ENCODE assay signal across 18 cellular contexts in genomic region chr20:23143986-23144695, GRCh38. TPM values are rescaled to one million over a fixed set of nuclear protein-coding genes. Genes with fewer than 3 reads are reported as not detected.
DNase-seq lines count a peak whose midpoint lies in the region; ATAC-seq and TF ChIP-seq lines count a peak whose summit lies in the region.
"Had no signal": no experiment of that assay in that cellular context is flagged by ENCODE, and none has a peak within 500 bp of the region (broad histone marks: within the 10 kb centered on the region; RNA-seq: fewer than 3 reads in every experiment).

No MANE protein-coding gene starts in this region.

- 93 to 94% methylated on average over 8 of the region's 8 CpGs for WGBS in GM23248 (ENCODE audit: low coverage in 1 of 2, low lambda C conversion rate in 2 of 2, missing lambda C conversion rate in 2 of 2), 2 experiments

- H3K36me3 ChIP-seq in BLaER1 treated with 17β-estradiol and CSF1 and Interleukin-3, amounts not matched to agents 10 nM and 100 nM = no peaks in the 10 kb centered on the region
- H3K36me3 ChIP-seq in GM23248 (ENCODE audit: low read depth) = no peaks in the 10 kb centered on the region
- H3K36me3 ChIP-seq: colonic mucosa, heart left ventricle had no signal

- in situ Hi-C loops in GM23248 (cut with MboI) = no loop called here

- no peak overlapping the region for H2AFZ ChIP-seq in GM23248

- no peaks in the 10 kb centered on the region for H4K20me1 ChIP-seq in BLaER1 treated with 17β-estradiol and CSF1 and Interleukin-3, amounts not matched to agents 10 nM and 100 nM
- no peaks in the 10 kb centered on the region for H4K20me1 ChIP-seq in GM23248 (ENCODE audit: insufficient read depth)

- no peak overlapping the region for H3K4me3 Mint-ChIP-seq in osteocyte (ENCODE audit: unreplicated experiment)
- H3K4me3 Mint-ChIP-seq in progenitor cell of endocrine pancreas (ENCODE audit: low read depth) = no peak overlapping the region
- H3K4me3 Mint-ChIP-seq: B cell, memory B cell, nephron progenitor cell had no signal

- no peaks in the 10 kb centered on the region for H3K27me3 ChIP-seq in BLaER1 treated with 17β-estradiol and CSF1 and Interleukin-3, amounts not matched to agents 10 nM and 100 nM
- H3K27me3 ChIP-seq in GM23248 (replicated peaks; ENCODE audit: insufficient read depth) = no peaks in the 10 kb centered on the region
- H3K27me3 ChIP-seq: colonic mucosa, heart left ventricle had no signal

- H3K27ac ChIP-seq in BLaER1 treated with 17β-estradiol and CSF1 and Interleukin-3, amounts not matched to agents 10 nM and 100 nM = peak overlapping the region in 10 of 11 experiments; percentile 20 to 87 (median 81); a peak in 18 of 22 replicates
- H3K27ac ChIP-seq in GM23248 = peak overlapping the region; percentile 97
- peak overlapping the region; percentile 69 to 85 for H3K27ac ChIP-seq in coronary artery

- no peaks in the 10 kb centered on the region for H3K9me2 ChIP-seq in GM23248 (ENCODE audit: insufficient read depth)

- H3K36me3 Mint-ChIP-seq in osteocyte (ENCODE audit: unreplicated experiment) (no peaks in the 10 kb centered on the region), progenitor cell of endocrine pancreas (ENCODE audit: insufficient read depth) (no peaks in the 10 kb centered on the region)
- H3K36me3 Mint-ChIP-seq: memory B cell had no signal

- no peaks in the 10 kb centered on the region for H3K9me3 ChIP-seq in BLaER1 treated with 17β-estradiol and CSF1 and Interleukin-3, amounts not matched to agents 10 nM and 100 nM (replicated peaks in 1 of 11)
- H3K9me3 ChIP-seq in GM23248 (ENCODE audit: low read depth) = no peaks in the 10 kb centered on the region
- H3K9me3 ChIP-seq: colonic mucosa, heart left ventricle had no signal

- H3K9ac ChIP-seq in BLaER1 treated with 17β-estradiol and CSF1 and Interleukin-3, amounts not matched to agents 10 nM and 100 nM = peak overlapping the region in 3 of 11 experiments; percentile 4 to 23 (median 15); a peak in 3 of 22 replicates
- peak overlapping the region; percentile 78; the same call in 1 of the 2 replicates for H3K9ac ChIP-seq in GM23248

- peak overlapping the region in 8 of 11 experiments; percentile 90 to 98 (median 92); a peak in 15 of 22 replicates for H3K4me2 ChIP-seq in BLaER1 treated with 17β-estradiol and CSF1 and Interleukin-3, amounts not matched to agents 10 nM and 100 nM
- H3K4me2 ChIP-seq in GM23248 (ENCODE audit: unreplicated experiment) = peak overlapping the region; percentile 62

- TF ChIP-seq CTCF in coronary artery (IDR thresholded peaks at IDR 0.05) = no peak
- TF ChIP-seq CTCF in osteocyte (IDR thresholded peaks at IDR 0.05) = no peak
- no peak for TF ChIP-seq CTCF in progenitor cell of endocrine pancreas (IDR thresholded peaks at IDR 0.05; ENCODE audit: unreplicated experiment)

- H3K4me1 ChIP-seq in BLaER1 treated with 17β-estradiol and CSF1 and Interleukin-3, amounts not matched to agents 10 nM and 100 nM = peaks cover 26 to 95% (median 95%) of the 10 kb centered on the region in 10 experiments
- peaks cover 69% of the 10 kb centered on the region for H3K4me1 ChIP-seq in GM23248 (ENCODE audit: insufficient read depth)
- H3K4me1 ChIP-seq: colonic mucosa had no signal

- H3K27me3 Mint-ChIP-seq in osteocyte (ENCODE audit: unreplicated experiment) (no peaks in the 10 kb centered on the region), progenitor cell of endocrine pancreas (peaks cover 20% of the 10 kb centered on the region)

- H3K79me2 ChIP-seq in GM23248 (ENCODE audit: insufficient read depth) = no peaks in the 10 kb centered on the region

- ATAC-seq in GM19023 (IDR thresholded peaks at IDR 0.05; ENCODE audit: unreplicated experiment) = no peak
- ATAC-seq: heart left ventricle had no signal

- H3K4me1 Mint-ChIP-seq in osteocyte (ENCODE audit: unreplicated experiment) = peaks cover 68% of the 10 kb centered on the region
- H3K4me1 Mint-ChIP-seq in progenitor cell of endocrine pancreas (ENCODE audit: low read depth) = no peaks in the 10 kb centered on the region
- H3K4me1 Mint-ChIP-seq: memory B cell had no signal

- H3F3A ChIP-seq in GM23248 (ENCODE audit: insufficient read depth) = peaks cover 66% of the 10 kb centered on the region

- DNase-seq in GM23248 (no peak), coronary artery (ENCODE audit: low spot score) (peak; percentile 59), osteocyte (ENCODE audit: extremely low spot score, unreplicated experiment) (no peak), dermis blood vessel endothelial cell (no peak), progenitor cell of endocrine pancreas (ENCODE audit: low spot score, unreplicated experiment) (no peak)
- DNase-seq: activated CD4-positive, CD25-positive, alpha-beta regulatory T cell treated with anti-CD3 and anti-CD28 coated beads, Interleukin-2, amount 50 U/mL, for 72 hours; activated gamma-delta T cell; colonic mucosa; KG1; NCI-H1105; NCI-H2171; nephron progenitor cell; stimulated activated CD4-positive, alpha-beta T cell treated with anti-CD3 and anti-CD28 coated beads, Interleukin-2, amount 100 ng/mL, for 48 hours had no signal

- H3K9me3 Mint-ChIP-seq in osteocyte (ENCODE audit: unreplicated experiment) (no peaks in the 10 kb centered on the region), progenitor cell of endocrine pancreas (ENCODE audit: low read depth) (no peaks in the 10 kb centered on the region)
- H3K9me3 Mint-ChIP-seq: memory B cell had no signal

- H3K4me3 ChIP-seq in BLaER1 treated with 17β-estradiol and CSF1 and Interleukin-3, amounts not matched to agents 10 nM and 100 nM = no peak overlapping the region
- no peak overlapping the region for H3K4me3 ChIP-seq in GM23248
- no peak overlapping the region for H3K4me3 ChIP-seq in coronary artery
- H3K4me3 ChIP-seq: colonic mucosa, heart left ventricle had no signal

- peak overlapping the region; percentile 86 for H3K27ac Mint-ChIP-seq in osteocyte (ENCODE audit: unreplicated experiment)
- no peak overlapping the region for H3K27ac Mint-ChIP-seq in progenitor cell of endocrine pancreas
- H3K27ac Mint-ChIP-seq: B cell, memory B cell, nephron progenitor cell had no signal

RNA-seq across cellular contexts. Expression of gene CD93, which starts 58.0 kb away (rescaled TPM):
- total RNA-seq in GM23248 (2014; rRNA removed; shearing (Covaris generic)) = not detected in 2 replicates
- polyA plus RNA-seq in GM23248 (2016; fragmentation: Nextera tagmentation; extraction: Ambion mirVana) = 0.03 TPM in 1 of 2 replicates, not detected in the other
- total RNA-seq in osteocyte = 0.13 and 0.21 TPM in 2 replicates
- 361 and 441 TPM in 2 replicates for total RNA-seq in dermis blood vessel endothelial cell
- total RNA-seq in progenitor cell of endocrine pancreas = 0.04 TPM in 1 of 2 replicates, not detected in the other

Comparison
In these comparisons a context has a peak if more than half of its experiments do, and no peak if none do; other contexts are left out.
1. RNA of gene CD93, which starts 58.0 kb away (total RNA-seq): 361 to 441 TPM in dermis blood vessel endothelial cell; 0.13 to 0.21 TPM in osteocyte, 0.04 TPM in progenitor cell of endocrine pancreas and not detected in GM23248; every median in the first group is over 100 times any median in the second.
2. Peak in every context shown above with its lines, with median percentiles within 50 percentile points of each other: H3K27ac ChIP-seq.